In genomic region chr11:100673063-100673462, GRCh38 we compare ENCODE assay signal across 22 cellular contexts.
"Had no signal": no experiment of that assay in that cellular context is flagged by ENCODE, and none has a peak within 500 bp of the region (broad histone marks: within the 10 kb centered on the region; RNA-seq: fewer than 3 reads in every experiment).

No MANE protein-coding gene starts in this region.

- H3K9me3 ChIP-seq: heart left ventricle, mucosa of descending colon, pancreas, right lobe of liver, testis, tibial nerve, upper lobe of right lung, vagina had no signal

- H3K27me3 Mint-ChIP-seq: progenitor cell of endocrine pancreas; stimulated activated naive CD8-positive, alpha-beta T cell treated with anti-CD3 and anti-CD28 coated beads, Interleukin-15, Interleukin-2, amounts not matched to agents 100 ng/mL and 50 ng/mL, for 24 hours had no signal

- H3K4me3 ChIP-seq: heart left ventricle, mucosa of descending colon, pancreas, right lobe of liver, testis, tibial nerve, upper lobe of right lung, vagina had no signal

- H3K4me1 ChIP-seq: foreskin keratinocyte, heart left ventricle, pancreas, testis, tibial nerve, upper lobe of right lung, vagina had no signal

- H3K4me1 Mint-ChIP-seq: naive thymus-derived CD8-positive, alpha-beta T cell; neural crest cell; stimulated activated effector memory CD8-positive, alpha-beta T cell treated with anti-CD3 and anti-CD28 coated beads, Interleukin-12 subunit alpha, Interleukin-12 subunit beta, amount 100 ng/mL, for 72 hours had no signal

- DNase-seq: effector memory CD4-positive, alpha-beta T cell; foreskin keratinocyte; heart left ventricle; hippocampal formation; kidney glomerular epithelial cell; mammary epithelial cell; mucosa of descending colon; naive thymus-derived CD8-positive, alpha-beta T cell; pancreas; retina; right lobe of liver; stimulated activated CD4-positive, alpha-beta T cell treated with anti-CD3 and anti-CD28 coated beads, Interleukin-4, amount 100 ng/mL, for 1 hour; stimulated activated CD8-positive, alpha-beta memory T cell treated with anti-CD3 and anti-CD28 coated beads, Interleukin-4, amount 100 ng/mL, for 48 hours; testis; upper lobe of right lung had no signal

- H3K36me3 Mint-ChIP-seq: naive thymus-derived CD8-positive, alpha-beta T cell; stimulated activated effector memory CD8-positive, alpha-beta T cell treated with anti-CD3 and anti-CD28 coated beads, Interleukin-12 subunit alpha, Interleukin-12 subunit beta, amount 100 ng/mL, for 72 hours had no signal

- H3K27ac ChIP-seq: foreskin keratinocyte, heart left ventricle, pancreas, right lobe of liver, testis, tibial nerve, upper lobe of right lung, vagina had no signal

- H3K4me3 Mint-ChIP-seq: naive thymus-derived CD8-positive, alpha-beta T cell; neural crest cell; stimulated activated effector memory CD8-positive, alpha-beta T cell treated with anti-CD3 and anti-CD28 coated beads, Interleukin-12 subunit alpha, Interleukin-12 subunit beta, amount 100 ng/mL, for 72 hours; stimulated activated naive CD8-positive, alpha-beta T cell treated with anti-CD3 and anti-CD28 coated beads, Interleukin-15, Interleukin-2, amounts not matched to agents 100 ng/mL and 50 ng/mL, for 24 hours had no signal

- ATAC-seq: esophagus mucosa; foreskin keratinocyte; heart left ventricle; mucosa of descending colon; naive thymus-derived CD8-positive, alpha-beta T cell; pancreas; stimulated activated effector memory CD8-positive, alpha-beta T cell treated with anti-CD3 and anti-CD28 coated beads, Interleukin-12 subunit alpha, Interleukin-12 subunit beta, amount 100 ng/mL, for 72 hours; upper lobe of right lung had no signal

- H3K36me3 ChIP-seq: heart left ventricle, pancreas, right lobe of liver, tibial nerve, upper lobe of right lung, vagina had no signal

- H3K9me3 Mint-ChIP-seq: neural crest cell had no signal

- H3K27me3 ChIP-seq: foreskin keratinocyte, heart left ventricle, pancreas, right lobe of liver, testis, tibial nerve, upper lobe of right lung, vagina had no signal

- H3K27ac Mint-ChIP-seq: naive thymus-derived CD8-positive, alpha-beta T cell; progenitor cell of endocrine pancreas; stimulated activated effector memory CD8-positive, alpha-beta T cell treated with anti-CD3 and anti-CD28 coated beads, Interleukin-12 subunit alpha, Interleukin-12 subunit beta, amount 100 ng/mL, for 72 hours; stimulated activated naive CD8-positive, alpha-beta T cell treated with anti-CD3 and anti-CD28 coated beads, Interleukin-15, Interleukin-2, amounts not matched to agents 100 ng/mL and 50 ng/mL, for 24 hours had no signal
